21 cellular contexts compared by ENCODE assay signal in genomic region chr2:240630771-240631560, GRCh38. TPM values are rescaled to one million over a fixed set of nuclear protein-coding genes. Genes with fewer than 3 reads are reported as not detected.
A peak's percentile ranks its signal among the peaks of the same experiment; 100 is the strongest.
DNase-seq lines count a peak whose midpoint lies in the region; ATAC-seq lines count a peak whose summit lies in the region.
"Had no signal": no experiment of that assay in that cellular context is flagged by ENCODE, and none has a peak within 500 bp of the region (broad histone marks: within the 10 kb centered on the region; RNA-seq: fewer than 3 reads in every experiment).

No MANE protein-coding gene starts in this region.

- H3K27me3 Mint-ChIP-seq in natural killer cell treated with Interleukin-12 subunit alpha and Interleukin-12 subunit beta and Interleukin-15 and Interleukin-18, amount 100 ng/mL, for 72 hours = no peaks in the 10 kb centered on the region
- H3K27me3 Mint-ChIP-seq: CD4-positive, CD25-positive, alpha-beta regulatory T cell had no signal

- H3K36me3 Mint-ChIP-seq in natural killer cell treated with Interleukin-12 subunit alpha and Interleukin-12 subunit beta and Interleukin-15 and Interleukin-18, amount 100 ng/mL, for 72 hours = peaks cover 14% of the 10 kb centered on the region
- H3K36me3 Mint-ChIP-seq: CD4-positive, CD25-positive, alpha-beta regulatory T cell had no signal

- no peaks in the 10 kb centered on the region for H3K4me1 Mint-ChIP-seq in natural killer cell treated with Interleukin-12 subunit alpha and Interleukin-12 subunit beta and Interleukin-15 and Interleukin-18, amount 100 ng/mL, for 72 hours (ENCODE audit: low read depth in 2 of 2)

- intact Hi-C loops in cardiac septum (cut with DNase I) (no loop called here), left ventricle myocardium superior (cut with micrococcal nuclease) (no loop called here)

- H3K27ac Mint-ChIP-seq in natural killer cell treated with Interleukin-12 subunit alpha and Interleukin-12 subunit beta and Interleukin-15 and Interleukin-18, amount 100 ng/mL, for 72 hours = no peak overlapping the region
- H3K27ac Mint-ChIP-seq: CD4-positive, CD25-positive, alpha-beta regulatory T cell; HFFc6 had no signal

- H3K9me3 Mint-ChIP-seq in natural killer cell treated with Interleukin-12 subunit alpha and Interleukin-12 subunit beta and Interleukin-15 and Interleukin-18, amount 100 ng/mL, for 72 hours = peaks cover 5% of the 10 kb centered on the region

- ATAC-seq in left ventricle myocardium superior = no peak
- ATAC-seq in natural killer cell treated with Interleukin-12 subunit alpha and Interleukin-12 subunit beta and Interleukin-15 and Interleukin-18, amount 100 ng/mL, for 72 hours = no peak
- ATAC-seq: K562 had no signal

- H3K4me3 Mint-ChIP-seq in natural killer cell treated with Interleukin-12 subunit alpha and Interleukin-12 subunit beta and Interleukin-15 and Interleukin-18, amount 100 ng/mL, for 72 hours = no peak overlapping the region
- H3K4me3 Mint-ChIP-seq: CD4-positive, CD25-positive, alpha-beta regulatory T cell; HFFc6 had no signal

- DNase-seq in cardiac septum (ENCODE audit: low spot score) = peak; percentile 38
- no peak for DNase-seq in left ventricle myocardium superior
- peak; percentile 24 for DNase-seq in islet precursor cell
- DNase-seq in natural killer cell treated with Interleukin-12 subunit alpha and Interleukin-12 subunit beta and Interleukin-15 and Interleukin-18, amount 100 ng/mL, for 72 hours (ENCODE audit: low spot score) = peak; percentile 53
- DNase-seq in cerebellum (ENCODE audit: low spot score) = no peak
- DNase-seq in kidney tubule cell (ENCODE audit: low spot score) = no peak
- DNase-seq in stimulated activated CD4-positive, alpha-beta T cell treated with anti-CD3 and anti-CD28 coated beads, Interleukin-2, amount 100 ng/mL, for 48 hours = no peak
- DNase-seq: ACHN; AML-193; Calu3; CD4-positive, CD25-positive, alpha-beta regulatory T cell; DMS79; HFFc6; MV-4-11; NCI-H1436; NCI-H2029; NCI-H2171; NCI-H69; NK-92 treated with Interleukin-12 subunit alpha and Interleukin-12 subunit beta, amount 100 ng/mL, for 24 hours had no signal

RNA-seq across cellular contexts. Expression of gene GPR35, which starts 5.7 kb away (rescaled TPM):
- total RNA-seq in cardiac septum (1.5 TPM), left ventricle myocardium superior (2.1 TPM), cerebellum (2.4 TPM)
- 1 to 10 TPM; 5.9 to 7.6 TPM for total RNA-seq in natural killer cell treated with Interleukin-12 subunit alpha and Interleukin-12 subunit beta and Interleukin-15 and Interleukin-18, amount 100 ng/mL, for 72 hours

RNA-seq across cellular contexts. Expression of gene CAPN10, which starts 44.4 kb away (rescaled TPM):
- total RNA-seq in cardiac septum = 24.3 TPM
- 51.2 TPM for total RNA-seq in left ventricle myocardium superior
- 10 to 100 TPM; 50.4 to 73.9 TPM for total RNA-seq in natural killer cell treated with Interleukin-12 subunit alpha and Interleukin-12 subunit beta and Interleukin-15 and Interleukin-18, amount 100 ng/mL, for 72 hours
- 31.2 TPM for total RNA-seq in cerebellum

RNA-seq across cellular contexts. Expression of gene AQP12B, which starts 51.7 kb away (rescaled TPM):
- not detected for total RNA-seq in cardiac septum
- total RNA-seq in left ventricle myocardium superior = not detected
- total RNA-seq in natural killer cell treated with Interleukin-12 subunit alpha and Interleukin-12 subunit beta and Interleukin-15 and Interleukin-18, amount 100 ng/mL, for 72 hours = not detected
- total RNA-seq in cerebellum = not detected
- total RNA-seq: Calu3; CD4-positive, CD25-positive, alpha-beta regulatory T cell; HFFc6; K562; OCI-LY7 had no signal

Comparison
In these comparisons a context has a peak if more than half of its experiments do, and no peak if none do; other contexts are left out.
1. DNase-seq: peak in cardiac septum (single experiment), islet precursor cell (single experiment) and natural killer cell treated with Interleukin-12 subunit alpha and Interleukin-12 subunit beta and Interleukin-15 and Interleukin-18, amount 100 ng/mL, for 72 hours (single experiment); none in left ventricle myocardium superior (single experiment), cerebellum (single experiment), kidney tubule cell (single experiment) and stimulated activated CD4-positive, alpha-beta T cell treated with anti-CD3 and anti-CD28 coated beads, Interleukin-2, amount 100 ng/mL, for 48 hours (0 of 2).